In the genomic region with DNA sequence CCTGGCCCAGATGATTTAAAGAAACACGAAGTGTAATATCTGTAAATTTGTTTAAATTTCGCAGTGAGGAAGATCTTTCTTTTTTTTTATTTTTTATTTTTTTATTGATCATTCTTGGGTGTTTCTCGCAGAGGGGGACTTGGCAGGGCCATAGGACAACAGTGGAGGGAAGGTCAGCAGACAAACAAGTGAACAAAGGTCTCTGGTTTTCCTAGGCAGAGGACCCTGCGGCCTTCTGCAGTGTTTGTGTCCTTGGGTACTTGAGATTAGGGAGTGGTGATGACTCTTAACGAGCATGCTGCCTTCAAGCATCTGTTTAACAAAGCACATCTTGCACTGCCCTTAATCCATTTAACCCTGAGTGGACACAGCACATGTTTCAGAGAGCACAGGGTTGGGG, we compare ENCODE assay signal across 1 cellular context.
TF ChIP-seq lines count a peak whose summit lies in the region.
"Not testable (repeated sequence)": the region's sequence is repeated elsewhere in the genome, so short reads cannot be mapped to it uniquely, and the experiment has no call there.

No MANE protein-coding gene starts in this region.

TF ChIP-seq in HepG2, 621 proteins besides CTCF, POLR2A, EP300 and RAD21:
- TF ChIP-seq, protein P1, sequence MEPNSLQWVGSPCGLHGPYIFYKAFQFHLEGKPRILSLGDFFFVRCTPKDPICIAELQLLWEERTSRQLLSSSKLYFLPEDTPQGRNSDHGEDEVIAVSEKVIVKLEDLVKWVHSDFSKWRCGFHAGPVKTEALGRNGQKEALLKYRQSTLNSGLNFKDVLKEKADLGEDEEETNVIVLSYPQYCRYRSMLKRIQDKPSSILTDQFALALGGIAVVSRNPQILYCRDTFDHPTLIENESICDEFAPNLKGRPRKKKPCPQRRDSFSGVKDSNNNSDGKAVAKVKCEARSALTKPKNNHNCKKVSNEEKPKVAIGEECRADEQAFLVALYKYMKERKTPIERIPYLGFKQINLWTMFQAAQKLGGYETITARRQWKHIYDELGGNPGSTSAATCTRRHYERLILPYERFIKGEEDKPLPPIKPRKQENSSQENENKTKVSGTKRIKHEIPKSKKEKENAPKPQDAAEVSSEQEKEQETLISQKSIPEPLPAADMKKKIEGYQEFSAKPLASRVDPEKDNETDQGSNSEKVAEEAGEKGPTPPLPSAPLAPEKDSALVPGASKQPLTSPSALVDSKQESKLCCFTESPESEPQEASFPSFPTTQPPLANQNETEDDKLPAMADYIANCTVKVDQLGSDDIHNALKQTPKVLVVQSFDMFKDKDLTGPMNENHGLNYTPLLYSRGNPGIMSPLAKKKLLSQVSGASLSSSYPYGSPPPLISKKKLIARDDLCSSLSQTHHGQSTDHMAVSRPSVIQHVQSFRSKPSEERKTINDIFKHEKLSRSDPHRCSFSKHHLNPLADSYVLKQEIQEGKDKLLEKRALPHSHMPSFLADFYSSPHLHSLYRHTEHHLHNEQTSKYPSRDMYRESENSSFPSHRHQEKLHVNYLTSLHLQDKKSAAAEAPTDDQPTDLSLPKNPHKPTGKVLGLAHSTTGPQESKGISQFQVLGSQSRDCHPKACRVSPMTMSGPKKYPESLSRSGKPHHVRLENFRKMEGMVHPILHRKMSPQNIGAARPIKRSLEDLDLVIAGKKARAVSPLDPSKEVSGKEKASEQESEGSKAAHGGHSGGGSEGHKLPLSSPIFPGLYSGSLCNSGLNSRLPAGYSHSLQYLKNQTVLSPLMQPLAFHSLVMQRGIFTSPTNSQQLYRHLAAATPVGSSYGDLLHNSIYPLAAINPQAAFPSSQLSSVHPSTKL (CRISPR knock-in tag; IDR thresholded peaks at IDR 0.05): peak; percentile 44; the same call in 1 of the 2 replicates
- TF ChIP-seq SOX5 (CRISPR knock-in tag; IDR thresholded peaks at IDR 0.05; ENCODE audit: borderline replicate concordance) (0 out of 2 replicates have a peak, but pooled peaks have one; percentile 21), GATAD2A (CRISPR knock-in tag; IDR thresholded peaks at IDR 0.05) (peak; percentile 36; the same call in 1 of the 2 replicates), SOX13 (CRISPR knock-in tag; conservative IDR thresholded peaks at IDR 0.05 in 1 of 2, IDR thresholded peaks at IDR 0.05 in 1 of 2) (peak in 1 of 2 experiments; percentile 54; a peak in 2 of 4 replicates), ZNF652 (CRISPR knock-in tag; IDR thresholded peaks at IDR 0.05; ENCODE audit: borderline replicate concordance, low read depth) (peak; percentile 14; the same call in 1 of the 2 replicates), RARA (CRISPR knock-in tag; IDR thresholded peaks at IDR 0.05) (peak; percentile 32), BCL6 (CRISPR knock-in tag; IDR thresholded peaks at IDR 0.05) (peak; percentile 71), MED1 (CRISPR knock-in tag; IDR thresholded peaks at IDR 0.05) (0 out of 2 replicates have a peak, but pooled peaks have one; percentile 36)
- TF ChIP-seq SOX13 (IDR thresholded peaks at IDR 0.05): not testable (repeated sequence)
- TF ChIP-seq, protein P2, sequence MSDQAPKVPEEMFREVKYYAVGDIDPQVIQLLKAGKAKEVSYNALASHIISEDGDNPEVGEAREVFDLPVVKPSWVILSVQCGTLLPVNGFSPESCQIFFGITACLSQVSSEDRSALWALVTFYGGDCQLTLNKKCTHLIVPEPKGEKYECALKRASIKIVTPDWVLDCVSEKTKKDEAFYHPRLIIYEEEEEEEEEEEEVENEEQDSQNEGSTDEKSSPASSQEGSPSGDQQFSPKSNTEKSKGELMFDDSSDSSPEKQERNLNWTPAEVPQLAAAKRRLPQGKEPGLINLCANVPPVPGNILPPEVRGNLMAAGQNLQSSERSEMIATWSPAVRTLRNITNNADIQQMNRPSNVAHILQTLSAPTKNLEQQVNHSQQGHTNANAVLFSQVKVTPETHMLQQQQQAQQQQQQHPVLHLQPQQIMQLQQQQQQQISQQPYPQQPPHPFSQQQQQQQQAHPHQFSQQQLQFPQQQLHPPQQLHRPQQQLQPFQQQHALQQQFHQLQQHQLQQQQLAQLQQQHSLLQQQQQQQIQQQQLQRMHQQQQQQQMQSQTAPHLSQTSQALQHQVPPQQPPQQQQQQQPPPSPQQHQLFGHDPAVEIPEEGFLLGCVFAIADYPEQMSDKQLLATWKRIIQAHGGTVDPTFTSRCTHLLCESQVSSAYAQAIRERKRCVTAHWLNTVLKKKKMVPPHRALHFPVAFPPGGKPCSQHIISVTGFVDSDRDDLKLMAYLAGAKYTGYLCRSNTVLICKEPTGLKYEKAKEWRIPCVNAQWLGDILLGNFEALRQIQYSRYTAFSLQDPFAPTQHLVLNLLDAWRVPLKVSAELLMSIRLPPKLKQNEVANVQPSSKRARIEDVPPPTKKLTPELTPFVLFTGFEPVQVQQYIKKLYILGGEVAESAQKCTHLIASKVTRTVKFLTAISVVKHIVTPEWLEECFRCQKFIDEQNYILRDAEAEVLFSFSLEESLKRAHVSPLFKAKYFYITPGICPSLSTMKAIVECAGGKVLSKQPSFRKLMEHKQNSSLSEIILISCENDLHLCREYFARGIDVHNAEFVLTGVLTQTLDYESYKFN (CRISPR knock-in tag; conservative IDR thresholded peaks at IDR 0.05): 0 out of 2 replicates have a peak, but pooled peaks have one; percentile 16
